1 cellular context compared by ENCODE assay signal in genomic region chr11:442611-443081, GRCh38.
TF ChIP-seq lines count a peak whose summit lies in the region.

No MANE protein-coding gene starts in this region.

TF ChIP-seq in HepG2, 621 proteins besides CTCF, POLR2A, EP300 and RAD21 (continued from another document and continues in another):
- TF ChIP-seq MYPOP (CRISPR knock-in tag; IDR thresholded peaks at IDR 0.05) (no peak), KMT2A (CRISPR knock-in tag; IDR thresholded peaks at IDR 0.05) (no peak), DMAP1 (CRISPR knock-in tag; IDR thresholded peaks at IDR 0.05) (no peak), ZNF83 (CRISPR knock-in tag; IDR thresholded peaks at IDR 0.05; ENCODE audit: borderline replicate concordance) (0 out of 2 replicates have a peak, but pooled peaks have one; percentile 28), ZNF235 (CRISPR knock-in tag; IDR thresholded peaks at IDR 0.05; ENCODE audit: borderline replicate concordance) (no peak), AHDC1 (CRISPR knock-in tag; IDR thresholded peaks at IDR 0.05; ENCODE audit: borderline replicate concordance) (no peak), ATF7 (IDR thresholded peaks at IDR 0.05) (no peak), ATF7 (CRISPR knock-in tag; IDR thresholded peaks at IDR 0.05) (no peak), ZBTB8A (CRISPR knock-in tag; IDR thresholded peaks at IDR 0.05; ENCODE audit: borderline replicate concordance, low read depth) (no peak), KIAA2018 (CRISPR knock-in tag; IDR thresholded peaks at IDR 0.05; ENCODE audit: borderline replicate concordance) (no peak), TOPORS (CRISPR knock-in tag; IDR thresholded peaks at IDR 0.05) (no peak), ZNF276 (CRISPR knock-in tag; IDR thresholded peaks at IDR 0.05; ENCODE audit: low read depth) (no peak), GFI1 (CRISPR knock-in tag; IDR thresholded peaks at IDR 0.05; ENCODE audit: borderline replicate concordance) (no peak), ZNF251 (CRISPR knock-in tag; IDR thresholded peaks at IDR 0.05) (no peak), SP140L (CRISPR knock-in tag; IDR thresholded peaks at IDR 0.05; ENCODE audit: borderline replicate concordance) (no peak), HIVEP1 (CRISPR knock-in tag; IDR thresholded peaks at IDR 0.05) (no peak), TFDP2 (CRISPR knock-in tag; IDR thresholded peaks at IDR 0.05) (no peak; the same call in 1 of the 2 replicates), SAFB2 (CRISPR knock-in tag; IDR thresholded peaks at IDR 0.05; ENCODE audit: borderline replicate concordance, low read depth) (no peak), ZNF292 (CRISPR knock-in tag; IDR thresholded peaks at IDR 0.05; ENCODE audit: borderline replicate concordance, low read depth) (peak; percentile 46; the same call in 1 of the 2 replicates), MTA3 (CRISPR knock-in tag; IDR thresholded peaks at IDR 0.05) (no peak), ZNF280D (CRISPR knock-in tag; IDR thresholded peaks at IDR 0.05) (no peak), NCOA1 (CRISPR knock-in tag; IDR thresholded peaks at IDR 0.05) (no peak), ERF (CRISPR knock-in tag; IDR thresholded peaks at IDR 0.05) (no peak), PHF8 (CRISPR knock-in tag; IDR thresholded peaks at IDR 0.05) (peak; percentile 24; the same call in 1 of the 2 replicates), IKZF1 (IDR thresholded peaks at IDR 0.05) (no peak), MAFG (CRISPR knock-in tag; IDR thresholded peaks at IDR 0.05) (no peak), MAFF (IDR thresholded peaks at IDR 0.05; ENCODE audit: low read depth, low read length) (no peak), TRAFD1 (CRISPR knock-in tag; IDR thresholded peaks at IDR 0.05; ENCODE audit: borderline replicate concordance) (no peak), SMC3 (IDR thresholded peaks at IDR 0.05; ENCODE audit: low read length) (no peak), ZNF790 (CRISPR knock-in tag; IDR thresholded peaks at IDR 0.05; ENCODE audit: borderline replicate concordance) (no peak)
